27 cellular contexts compared by ENCODE assay signal in the genomic region with DNA sequence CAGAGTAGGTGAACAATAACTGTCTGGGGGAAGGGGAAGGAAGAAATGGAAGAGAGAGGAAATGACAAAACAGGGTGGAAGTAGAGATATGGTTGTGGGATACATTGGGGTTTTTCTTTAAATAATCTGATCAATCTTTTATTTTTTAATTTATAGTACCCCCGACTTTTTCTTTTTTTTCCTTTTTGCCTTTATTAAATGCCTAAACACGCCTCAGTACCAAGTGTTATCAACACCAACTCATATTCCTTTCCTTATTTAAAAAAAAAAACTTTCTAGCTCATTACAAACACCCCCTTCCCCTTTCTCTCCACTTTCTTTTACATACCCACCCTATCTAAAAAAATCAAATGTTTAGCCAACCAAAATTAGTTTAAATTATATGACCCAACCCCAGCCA. TPM values are rescaled to one million over a fixed set of nuclear protein-coding genes. Genes with fewer than 3 reads are reported as not detected.
"Had no signal": no experiment of that assay in that cellular context is flagged by ENCODE, and none has a peak within 500 bp of the region (broad histone marks: within the 10 kb centered on the region; RNA-seq: fewer than 3 reads in every experiment).

No MANE protein-coding gene starts in this region.

- H3K27me3 Mint-ChIP-seq: activated B cell treated with CpG ODN at 0.5 μM for 24 hours; activated CD4-positive, alpha-beta memory T cell treated with anti-CD3 and anti-CD28 coated beads for 36 hours; activated CD4-positive, alpha-beta T cell treated with anti-CD3 and anti-CD28 coated beads, Interleukin-2, amount 10 ng/mL, durations not matched to agents 7 days and 5 days; activated naive CD8-positive, alpha-beta T cell treated with anti-CD3 and anti-CD28 coated beads, Interleukin-2, amount 10 ng/mL, durations not matched to agents 7 days and 5 days had no signal

- DNase-seq: activated B cell treated with CpG ODN at 0.5 μM for 24 hours; activated CD4-positive, alpha-beta memory T cell treated with anti-CD3 and anti-CD28 coated beads for 36 hours; activated CD4-positive, alpha-beta T cell treated with anti-CD3 and anti-CD28 coated beads for 1 hour; activated CD4-positive, alpha-beta T cell treated with anti-CD3 and anti-CD28 coated beads, Interleukin-2, amount 10 ng/mL, durations not matched to agents 7 days and 5 days; activated CD8-positive, alpha-beta memory T cell treated with anti-CD3 and anti-CD28 coated beads for 24 hours; activated naive CD4-positive, alpha-beta T cell treated with anti-CD3 and anti-CD28 coated beads, Interleukin-2, amount 50 U/mL, for 16 hours; activated naive CD8-positive, alpha-beta T cell treated with anti-CD3 and anti-CD28 coated beads, Interleukin-2, amount 10 ng/mL, durations not matched to agents 7 days and 5 days; activated T-cell treated with anti-CD3 and anti-CD28 coated beads, Interleukin-2, amount 50 U/mL, for 48 hours; adrenal gland; anterior cingulate cortex; central memory CD4-positive, alpha-beta T cell; KBM-7; MG63; MV-4-11; NCI-H1105; NCI-H1436; NCI-H1694 treated with DMSO at 0.1 percent for 48 hours; NCI-H2029 treated with DMSO at 0.1 percent for 48 hours; NCI-H345; NCI-H510A; NCI-H526 treated with DMSO at 0.1 percent for 48 hours; NCI-H82; SIG-M5; T-helper 1 cell had no signal

- H3K27ac Mint-ChIP-seq: activated B cell treated with CpG ODN at 0.5 μM for 24 hours; activated CD4-positive, alpha-beta memory T cell treated with anti-CD3 and anti-CD28 coated beads for 36 hours; activated CD4-positive, alpha-beta T cell treated with anti-CD3 and anti-CD28 coated beads, Interleukin-2, amount 10 ng/mL, durations not matched to agents 7 days and 5 days; activated naive CD8-positive, alpha-beta T cell treated with anti-CD3 and anti-CD28 coated beads, Interleukin-2, amount 10 ng/mL, durations not matched to agents 7 days and 5 days had no signal

- H3K4me3 Mint-ChIP-seq: activated B cell treated with CpG ODN at 0.5 μM for 24 hours; activated CD4-positive, alpha-beta memory T cell treated with anti-CD3 and anti-CD28 coated beads for 36 hours; activated CD4-positive, alpha-beta T cell treated with anti-CD3 and anti-CD28 coated beads, Interleukin-2, amount 10 ng/mL, durations not matched to agents 7 days and 5 days; activated naive CD8-positive, alpha-beta T cell treated with anti-CD3 and anti-CD28 coated beads, Interleukin-2, amount 10 ng/mL, durations not matched to agents 7 days and 5 days had no signal

- H3K4me1 ChIP-seq: breast epithelium had no signal

- H3K9me3 ChIP-seq: adrenal gland, breast epithelium, MG63 had no signal

- H3K9me3 Mint-ChIP-seq: activated B cell treated with CpG ODN at 0.5 μM for 24 hours; activated CD4-positive, alpha-beta memory T cell treated with anti-CD3 and anti-CD28 coated beads for 36 hours; activated CD4-positive, alpha-beta T cell treated with anti-CD3 and anti-CD28 coated beads, Interleukin-2, amount 10 ng/mL, durations not matched to agents 7 days and 5 days; activated naive CD8-positive, alpha-beta T cell treated with anti-CD3 and anti-CD28 coated beads, Interleukin-2, amount 10 ng/mL, durations not matched to agents 7 days and 5 days had no signal

- H3K27me3 ChIP-seq: adrenal gland, breast epithelium, MG63 had no signal

- H3K4me3 ChIP-seq: adrenal gland, breast epithelium, MG63, SK-N-MC had no signal

- H3K27ac ChIP-seq: adrenal gland, breast epithelium, SK-N-MC had no signal

- H3K4me1 Mint-ChIP-seq: activated CD4-positive, alpha-beta T cell treated with anti-CD3 and anti-CD28 coated beads, Interleukin-2, amount 10 ng/mL, durations not matched to agents 7 days and 5 days; activated naive CD8-positive, alpha-beta T cell treated with anti-CD3 and anti-CD28 coated beads, Interleukin-2, amount 10 ng/mL, durations not matched to agents 7 days and 5 days had no signal

RNA-seq across cellular contexts. Expression of a gene that starts 21.1 kb away (rescaled TPM):
- total RNA-seq: activated B cell treated with CpG ODN at 0.5 μM for 24 hours; activated CD4-positive, alpha-beta memory T cell treated with anti-CD3 and anti-CD28 coated beads for 36 hours; activated CD4-positive, alpha-beta T cell treated with anti-CD3 and anti-CD28 coated beads, Interleukin-2, amount 10 ng/mL, durations not matched to agents 7 days and 5 days; activated naive CD8-positive, alpha-beta T cell treated with anti-CD3 and anti-CD28 coated beads, Interleukin-2, amount 10 ng/mL, durations not matched to agents 7 days and 5 days; OCI-LY7 had no signal
